In genomic region chr1:156282479-156283222, GRCh38 we compare ENCODE assay signal across 8 cellular contexts. TPM values are rescaled to one million over a fixed set of nuclear protein-coding genes. Genes with fewer than 3 reads are reported as not detected.
DNase-seq lines count a peak whose midpoint lies in the region; ATAC-seq and TF ChIP-seq lines count a peak whose summit lies in the region.

Gene SMG5 (minus strand): TSS chr1:156282825. CDS start chr1:156282680, 145 bp downstream.

- peak within 1 kb of the TSS; percentile 91 for H3K27ac Mint-ChIP-seq in CD8-positive, alpha-beta T cell

- no peaks in the 10 kb centered on the region for H3K27me3 ChIP-seq in CD8-positive, alpha-beta T cell (ENCODE audit: insufficient read depth, low read length)
- H3K27me3 ChIP-seq in lung (ENCODE audit: control insufficient read depth, insufficient read depth) = no peaks in the 10 kb centered on the region

- intact Hi-C loops in CD8-positive, alpha-beta T cell (cut with DNase I, micrococcal nuclease) = loop anchor here (1.0 to 5.0 kb wide), 20 partner anchors 13 to 1675 kb away; partner anchors contain the start of genes CCT3 (in 2 of the 2), LAMTOR2 (in 2 of the 2), PMF1 (in 2 of the 2) and TSACC (in 2 of the 2)

- H3K36me3 ChIP-seq in CD8-positive, alpha-beta T cell (ENCODE audit: insufficient read depth, low read length) = peaks cover 14% of the 10 kb centered on the region
- peaks cover 0 to 12% of the 10 kb centered on the region in 2 donors for H3K36me3 ChIP-seq in lung (ENCODE audit: control insufficient read depth in 2 of 2, insufficient read depth in 2 of 2, low read length in 2 of 2)

- H3K4me1 ChIP-seq in CD8-positive, alpha-beta T cell (ENCODE audit: insufficient read depth, low read length) = peaks cover 28% of the 10 kb centered on the region
- H3K4me1 ChIP-seq in lung (ENCODE audit: control insufficient read depth in 2 of 2, insufficient read depth in 2 of 2, low read length in 2 of 2) = peaks cover 0 to 6% of the 10 kb centered on the region in 2 donors

- peak within 1 kb of the TSS; percentile 38 for H3K27ac ChIP-seq in CD8-positive, alpha-beta T cell (ENCODE audit: low read depth, low read length)
- H3K27ac ChIP-seq in lung (ENCODE audit: low read depth in 1 of 2, low read length in 1 of 2) = peak within 1 kb of the TSS; percentile 95 to 97

- 0% methylated on average over 50 of the region's 50 CpGs for WGBS in lung, 2 donors

- ATAC-seq in CD8-positive, alpha-beta T cell = peak; percentile 91
- ATAC-seq in GM19467 (IDR thresholded peaks at IDR 0.05; ENCODE audit: unreplicated experiment) (peak; percentile 76), lung (ENCODE audit: insufficient read depth, low FRiP score) (peak; percentile 94)

- H3K4me3 Mint-ChIP-seq in CD8-positive, alpha-beta T cell = peak within 1 kb of the TSS; percentile 93

- TF ChIP-seq CTCF in CD8-positive, alpha-beta T cell (IDR thresholded peaks at IDR 0.05) = no peak
- no peak for TF ChIP-seq CTCF in lung (IDR thresholded peaks at IDR 0.05; ENCODE audit: control extremely low read depth, extremely low read depth)

- DNase-seq in CD8-positive, alpha-beta T cell = peak; percentile 89 to 98 (median 94)
- peak; percentile 94 for DNase-seq in HS-27A (ENCODE audit: low read depth)
- DNase-seq in NK-92 (lab: John Stamatoyannopoulos, UW; ENCODE audit: unreplicated experiment) = peak; percentile 76
- peak; percentile 85 to 92 for DNase-seq in activated CD8-positive, alpha-beta memory T cell treated with anti-CD3 and anti-CD28 coated beads for 1 hour (ENCODE audit: extremely low read depth in 1 of 2, low read depth in 1 of 2)
- peak; percentile 96 for DNase-seq in effector CD4-positive, alpha-beta T cell
- DNase-seq in lung (ENCODE audit: low spot score) = peak; percentile 97
- DNase-seq in stimulated activated CD4-positive, alpha-beta T cell treated with anti-CD3 and anti-CD28 coated beads, TNF-alpha, amount 100 ng/mL, for 4 hours (ENCODE audit: low read depth in 3 of 3) = peak; percentile 88 to 93 (median 92)

- peaks cover 31% of the 10 kb centered on the region for H3K36me3 Mint-ChIP-seq in CD8-positive, alpha-beta T cell

- no peaks in the 10 kb centered on the region for H3K9me3 Mint-ChIP-seq in CD8-positive, alpha-beta T cell

- peaks cover 38% of the 10 kb centered on the region for H3K4me1 Mint-ChIP-seq in CD8-positive, alpha-beta T cell (ENCODE audit: low read depth)

- no peaks in the 10 kb centered on the region for H3K27me3 Mint-ChIP-seq in CD8-positive, alpha-beta T cell (ENCODE audit: low read depth)

- peak within 1 kb of the TSS; percentile 62 for H3K4me3 ChIP-seq in CD8-positive, alpha-beta T cell (ENCODE audit: low read depth, low read length)
- peak within 1 kb of the TSS; percentile 97 for H3K4me3 ChIP-seq in lung

- no peaks in the 10 kb centered on the region for H3K9me3 ChIP-seq in CD8-positive, alpha-beta T cell (ENCODE audit: low read length)
- no peaks in the 10 kb centered on the region for H3K9me3 ChIP-seq in lung (ENCODE audit: control insufficient read depth in 2 of 2, insufficient read depth in 1 of 2, low read length in 1 of 2)

- CTCF ChIA-PET in CD8-positive, alpha-beta T cell (lab: Charles Lee) = interaction anchor here (1.8 to 2.5 kb wide), 2 partner anchors 19 to 37 kb away, joined by 5 to 6 read pairs; no protein-coding TSS in a partner anchor

- POLR2A ChIA-PET in CD8-positive, alpha-beta T cell (lab: Charles Lee) = interaction anchor here (0.6 to 4.0 kb wide), 12 partner anchors 10 to 336 kb away, joined by 3 to 22 read pairs (median 5); partner anchors contain the start of genes CCT3, GLMP, PMF1 and SLC25A44

RNA-seq across cellular contexts. Expression of gene SMG5, which starts in this region (rescaled TPM):
- 10 to 100 TPM; 68.9 to 70.2 TPM for total RNA-seq in CD8-positive, alpha-beta T cell
- total RNA-seq in lung = 10 to 100 TPM; 37.3 to 68.4 TPM
- polyA plus RNA-seq in lung = 10 to 100 TPM; 40.0 to 42.8 TPM

Comparison
In these comparisons a context has a peak if more than half of its experiments do, and no peak if none do; other contexts are left out.
1. Peak in every context shown above with its lines: DNase-seq, ATAC-seq, H3K4me3 ChIP-seq and H3K27ac ChIP-seq.